8 cellular contexts compared by ENCODE assay signal in genomic region chr6:4351857-4352669, GRCh38.
DNase-seq lines count a peak whose midpoint lies in the region; FAIRE-seq and TF ChIP-seq lines count a peak whose summit lies in the region.

No MANE protein-coding gene starts in this region.

- H3K27me3 ChIP-seq in adipocyte (replicated peaks; ENCODE audit: control insufficient read depth, insufficient read depth, low read length) = no peaks in the 10 kb centered on the region
- no peaks in the 10 kb centered on the region for H3K27me3 ChIP-seq in cardiac muscle cell
- no peaks in the 10 kb centered on the region for H3K27me3 ChIP-seq in prostate gland (replicated peaks; ENCODE audit: insufficient read depth)

- H3K9me3 ChIP-seq in adipocyte (ENCODE audit: control insufficient read depth, low read length) (no peaks in the 10 kb centered on the region), cardiac muscle cell (ENCODE audit: low read depth) (no peaks in the 10 kb centered on the region), prostate gland (no peaks in the 10 kb centered on the region)

- H3K27ac ChIP-seq in cardiac muscle cell (no peak overlapping the region), prostate gland (no peak overlapping the region)

- no peak for FAIRE-seq in GM12892 (lab: Jason Lieb, UNC)

- intact Hi-C loops in prostate gland (cut with DNase I) = loop anchor here (10.0 kb wide), 3 partner anchors 113 to 673 kb away; partner anchors contain the start of gene CDYL
- intact Hi-C loops in CD14-positive monocyte (cut with micrococcal nuclease) = no loop called here

- peaks cover 0 to 13% (median 5%) of the 10 kb centered on the region in 3 donors for H3K27me3 Mint-ChIP-seq in CD14-positive monocyte (ENCODE audit: low read depth in 3 of 3)

- peak overlapping the region; percentile 63 for H3K9ac ChIP-seq in adipocyte (ENCODE audit: low read length)

- in situ Hi-C loops in G401 (cut with HindIII; ENCODE audit: low sequenced_read_pairs) = no loop called here

- TF ChIP-seq CTCF in cardiac muscle cell (IDR thresholded peaks at IDR 0.05; ENCODE audit: low read depth, low read length) (peak; percentile 12), prostate gland (IDR thresholded peaks at IDR 0.05) (no peak), CD14-positive monocyte (IDR thresholded peaks at IDR 0.05) (no peak)

- no peak overlapping the region for H3K4me3 Mint-ChIP-seq in CD14-positive monocyte

- H3K4me3 ChIP-seq in adipocyte (ENCODE audit: low read length) = peak overlapping the region; percentile 73
- H3K4me3 ChIP-seq in cardiac muscle cell = no peak overlapping the region
- no peak overlapping the region for H3K4me3 ChIP-seq in prostate gland

- H3K36me3 ChIP-seq in adipocyte (ENCODE audit: control insufficient read depth, insufficient read depth, low read length, severe bottlenecking) (no peaks in the 10 kb centered on the region), cardiac muscle cell (no peaks in the 10 kb centered on the region), prostate gland (no peaks in the 10 kb centered on the region)

- H3K36me3 Mint-ChIP-seq in CD14-positive monocyte = no peaks in the 10 kb centered on the region

- H3K4me1 Mint-ChIP-seq in CD14-positive monocyte = no peaks in the 10 kb centered on the region

- H3K4me1 ChIP-seq in adipocyte (ENCODE audit: control insufficient read depth, insufficient read depth, low read length) = peaks cover 29% of the 10 kb centered on the region
- H3K4me1 ChIP-seq in cardiac muscle cell (ENCODE audit: low read depth) = peaks cover 17% of the 10 kb centered on the region
- no peaks in the 10 kb centered on the region for H3K4me1 ChIP-seq in prostate gland (replicated peaks)

- H3K27ac Mint-ChIP-seq in CD14-positive monocyte = peak overlapping the region in 1 of 7 donors; percentile 63

- TF ChIP-seq POLR2A in prostate gland (IDR thresholded peaks at IDR 0.05) (no peak), GM12892 (IDR thresholded peaks at IDR 0.05; ENCODE audit: low read depth, low read length) (no peak)

- peaks cover 0 to 7% (median 0%) of the 10 kb centered on the region in 7 donors for H3K9me3 Mint-ChIP-seq in CD14-positive monocyte

- DNase-seq in G401 (ENCODE audit: low spot score) (peak; percentile 74), adipocyte (ENCODE audit: low read depth) (peak; percentile 91), cardiac muscle cell (ENCODE audit: low read depth in 1 of 2, low spot score in 1 of 2) (peak in 1 of 2 donors; percentile 97), prostate gland (ENCODE audit: low spot score) (peak; percentile 8), NCI-H146 (lab: John Stamatoyannopoulos, UW) (no peak), CD14-positive monocyte (ENCODE audit: low spot score) (no peak), GM12892 (ENCODE audit: insufficient read length) (no peak)
- DNase-seq in central memory CD4-positive, alpha-beta T cell = no peak

- 25% methylated on average over 20 of the region's 20 CpGs for WGBS in prostate gland

Comparison
In these comparisons a context has a peak if more than half of its experiments do, and no peak if none do; other contexts are left out.
1. DNase-seq: peak in G401 (single experiment), adipocyte (single experiment) and prostate gland (single experiment); none in central memory CD4-positive, alpha-beta T cell (single experiment), NCI-H146 (single experiment), CD14-positive monocyte (single experiment) and GM12892 (single experiment).